Comparison of ENCODE assay signal across 16 cellular contexts in genomic region chr9:92807031-92807756, GRCh38. TPM values are rescaled to one million over a fixed set of nuclear protein-coding genes. Genes with fewer than 3 reads are reported as not detected.
DNase-seq lines count a peak whose midpoint lies in the region; ATAC-seq and TF ChIP-seq lines count a peak whose summit lies in the region.
"Had no signal": no experiment of that assay in that cellular context is flagged by ENCODE, and none has a peak within 500 bp of the region (broad histone marks: within the 10 kb centered on the region; RNA-seq: fewer than 3 reads in every experiment).

No MANE protein-coding gene starts in this region.

- peaks cover 1% of the 10 kb centered on the region; the same call in 1 of the 2 replicates for H3K4me1 ChIP-seq in IMR-90 (ENCODE audit: control insufficient read depth, insufficient read depth, low read length)
- peaks cover 28% of the 10 kb centered on the region for H3K4me1 ChIP-seq in effector memory CD4-positive, alpha-beta T cell (ENCODE audit: control insufficient read depth, insufficient read depth, low read length, poor library complexity, severe bottlenecking)
- H3K4me1 ChIP-seq in suprapubic skin = peaks cover 32% of the 10 kb centered on the region

- no peak for ATAC-seq in activated naive CD8-positive, alpha-beta T cell treated with anti-CD3 and anti-CD28 coated beads, Interleukin-2, amount 10 ng/mL, durations not matched to agents 7 days and 5 days (ENCODE audit: low read depth)
- ATAC-seq in IMR-90 (ENCODE audit: low read depth) = no peak

- H3K4me3 ChIP-seq in IMR-90 (ENCODE audit: insufficient read depth, low read depth, low read length) = no peak overlapping the region
- H3K4me3 ChIP-seq in effector memory CD4-positive, alpha-beta T cell (ENCODE audit: insufficient read depth, low read depth, low read length, poor library complexity, severe bottlenecking) = peak overlapping the region; percentile 69
- peak overlapping the region; percentile 40 for H3K4me3 ChIP-seq in suprapubic skin

- H4K8ac ChIP-seq in IMR-90 (ENCODE audit: low read depth in 2 of 2, low read length in 2 of 2) = no peak overlapping the region

- TF ChIP-seq POLR2A in IMR-90 (IDR thresholded peaks at IDR 0.05; ENCODE audit: low read depth, low read length) (no peak), suprapubic skin (IDR thresholded peaks at IDR 0.05) (no peak)

- no peak overlapping the region for H3K4ac ChIP-seq in IMR-90 (ENCODE audit: low read depth, low read length)

- H3K56ac ChIP-seq in IMR-90 (ENCODE audit: extremely low read depth, insufficient read depth, low read length) = no peak overlapping the region

- H3K79me1 ChIP-seq in IMR-90 (ENCODE audit: low read depth in 1 of 2, low read length in 2 of 2) = no peaks in the 10 kb centered on the region

- POLR2A ChIA-PET in activated naive CD8-positive, alpha-beta T cell treated with anti-CD3 and anti-CD28 coated beads, Interleukin-2, amount 10 ng/mL, durations not matched to agents 7 days and 5 days (lab: Charles Lee) = no interaction called here
- POLR2A ChIA-PET in IMR-90 (lab: Charles Lee; ENCODE audit: unreplicated experiment) = no interaction called here

- H3K4me3 Mint-ChIP-seq in activated naive CD8-positive, alpha-beta T cell treated with anti-CD3 and anti-CD28 coated beads, Interleukin-2, amount 10 ng/mL, durations not matched to agents 7 days and 5 days = peak overlapping the region; percentile 46
- no peak overlapping the region for H3K4me3 Mint-ChIP-seq in activated naive CD8-positive, alpha-beta T cell treated with anti-CD3 and anti-CD28 coated beads for 36 hours
- H3K4me3 Mint-ChIP-seq in type B pancreatic cell = no peak overlapping the region
- H3K4me3 Mint-ChIP-seq: T-helper 1 cell treated with Interleukin-12 subunit alpha and Interleukin-12 subunit beta and Interleukin-4 antibody, amounts not matched to agents 30 μg/mL and 1 μg/mL, for 36 hours had no signal

- no peak overlapping the region for H2BK5ac ChIP-seq in IMR-90 (ENCODE audit: low read depth, low read length, poor library complexity, severe bottlenecking)

- H3K9me3 Mint-ChIP-seq in activated naive CD8-positive, alpha-beta T cell treated with anti-CD3 and anti-CD28 coated beads, Interleukin-2, amount 10 ng/mL, durations not matched to agents 7 days and 5 days = no peaks in the 10 kb centered on the region
- H3K9me3 Mint-ChIP-seq in activated naive CD8-positive, alpha-beta T cell treated with anti-CD3 and anti-CD28 coated beads for 36 hours = no peaks in the 10 kb centered on the region
- H3K9me3 Mint-ChIP-seq in type B pancreatic cell = no peaks in the 10 kb centered on the region
- H3K9me3 Mint-ChIP-seq: activated T-helper 2 cell treated with anti-CD3 and anti-CD28 coated beads, Interferon-gamma antibody, Interleukin-2, Interleukin-4, amounts not matched to agents 10 μg/mL and 5 μg/mL and 100 μg/mL, durations not matched to agents 14 hours and 24 hours and 36 hours; T-helper 1 cell treated with Interleukin-12 subunit alpha and Interleukin-12 subunit beta and Interleukin-4 antibody, amounts not matched to agents 30 μg/mL and 1 μg/mL, for 36 hours had no signal

- no peak overlapping the region for H3K23ac ChIP-seq in IMR-90 (ENCODE audit: low read depth, low read length)

- no TSS peak for BruUV-seq in IMR-90 (replicated peaks; lab: Mats Ljungman, UMichigan)

- H3K9me1 ChIP-seq in IMR-90 (ENCODE audit: insufficient read depth, low read length) = 0 out of 2 replicates have a peak, but pooled peaks cover 10% of the 10 kb centered on the region

- H3K27ac ChIP-seq in IMR-90 (ENCODE audit: insufficient read depth, low read length) (no peak overlapping the region), suprapubic skin (no peak overlapping the region)
- no peak overlapping the region for H3K27ac ChIP-seq in effector memory CD4-positive, alpha-beta T cell (ENCODE audit: insufficient read depth, low read length, poor library complexity, severe bottlenecking)
- H3K27ac ChIP-seq: RWPE1, transverse colon had no signal

- H3K4me2 ChIP-seq in IMR-90 (ENCODE audit: low read depth, low read length) = no peak overlapping the region

- no peak overlapping the region for H3K9ac ChIP-seq in IMR-90 (ENCODE audit: low read depth, low read length)

- H2BK15ac ChIP-seq in IMR-90 (ENCODE audit: low read depth, low read length) = no peak overlapping the region

- in situ Hi-C loops in IMR-90 (cut with MboI; ENCODE audit: low sequenced_read_pairs) = no loop called here

- H3K36me3 ChIP-seq in IMR-90 (ENCODE audit: control insufficient read depth, insufficient read depth, low read length) (no peaks in the 10 kb centered on the region), suprapubic skin (no peaks in the 10 kb centered on the region)
- no peaks in the 10 kb centered on the region for H3K36me3 ChIP-seq in effector memory CD4-positive, alpha-beta T cell (ENCODE audit: control insufficient read depth, insufficient read depth, low read length)
- H3K36me3 ChIP-seq: transverse colon had no signal

- no peak overlapping the region for H4K91ac ChIP-seq in IMR-90 (ENCODE audit: insufficient read depth, low read depth, low read length)

- peaks cover 8% of the 10 kb centered on the region for H3K4me1 Mint-ChIP-seq in activated naive CD8-positive, alpha-beta T cell treated with anti-CD3 and anti-CD28 coated beads, Interleukin-2, amount 10 ng/mL, durations not matched to agents 7 days and 5 days
- H3K4me1 Mint-ChIP-seq in activated naive CD8-positive, alpha-beta T cell treated with anti-CD3 and anti-CD28 coated beads for 36 hours = peaks cover 6% of the 10 kb centered on the region
- peaks cover 4% of the 10 kb centered on the region for H3K4me1 Mint-ChIP-seq in type B pancreatic cell (ENCODE audit: unreplicated experiment)

- no peak for TF ChIP-seq EP300 in suprapubic skin (IDR thresholded peaks at IDR 0.05)

- dilution Hi-C loops in IMR-90 (cut with HindIII; ENCODE audit: low sequenced_read_pairs, unreplicated experiment) = no loop called here

- no peak overlapping the region for H3K27ac Mint-ChIP-seq in activated naive CD8-positive, alpha-beta T cell treated with anti-CD3 and anti-CD28 coated beads, Interleukin-2, amount 10 ng/mL, durations not matched to agents 7 days and 5 days
- no peak overlapping the region for H3K27ac Mint-ChIP-seq in activated naive CD8-positive, alpha-beta T cell treated with anti-CD3 and anti-CD28 coated beads for 36 hours
- no peak overlapping the region for H3K27ac Mint-ChIP-seq in type B pancreatic cell
- H3K27ac Mint-ChIP-seq: activated T-helper 2 cell treated with anti-CD3 and anti-CD28 coated beads, Interferon-gamma antibody, Interleukin-2, Interleukin-4, amounts not matched to agents 10 μg/mL and 5 μg/mL and 100 μg/mL, durations not matched to agents 14 hours and 24 hours and 36 hours; progenitor cell of endocrine pancreas; T-helper 1 cell treated with Interleukin-12 subunit alpha and Interleukin-12 subunit beta and Interleukin-4 antibody, amounts not matched to agents 30 μg/mL and 1 μg/mL, for 36 hours had no signal

- CTCF ChIA-PET in IMR-90 (lab: Yijun Ruan, JAX) = interaction anchor here (0.6 to 1.4 kb wide), 2 partner anchors 16 to 51 kb away, joined by 3 to 4 read pairs; no protein-coding TSS in a partner anchor

- intact Hi-C loops in IMR-90 (cut with micrococcal nuclease) = no loop called here

- no peak overlapping the region for H4K5ac ChIP-seq in IMR-90 (ENCODE audit: low read depth, low read length)

- H3K36me3 Mint-ChIP-seq in activated naive CD8-positive, alpha-beta T cell treated with anti-CD3 and anti-CD28 coated beads, Interleukin-2, amount 10 ng/mL, durations not matched to agents 7 days and 5 days = no peaks in the 10 kb centered on the region
- no peaks in the 10 kb centered on the region for H3K36me3 Mint-ChIP-seq in activated naive CD8-positive, alpha-beta T cell treated with anti-CD3 and anti-CD28 coated beads for 36 hours
- H3K36me3 Mint-ChIP-seq in type B pancreatic cell = no peaks in the 10 kb centered on the region

- no peak overlapping the region for H3K18ac ChIP-seq in IMR-90 (ENCODE audit: low read depth, low read length)

- H4K20me1 ChIP-seq in IMR-90 (ENCODE audit: insufficient read depth, low read length) = no peaks in the 10 kb centered on the region

- TF ChIP-seq CTCF in IMR-90 (conservative IDR thresholded peaks at IDR 0.05; ENCODE audit: low read depth, low read length) = no peak
- no peak for TF ChIP-seq CTCF in suprapubic skin (IDR thresholded peaks at IDR 0.05)
- TF ChIP-seq CTCF in type B pancreatic cell (conservative IDR thresholded peaks at IDR 0.05) = no peak

- WGBS in IMR-90 (ENCODE audit: extremely low coverage in 2 of 2, insufficient read length in 1 of 2), 2 experiments = 8% methylated on average over 28 of the region's 44 CpGs; no CpG with 5 or more reads in 1 of the 2 experiments
- 20% methylated on average over 22 of the region's 44 CpGs for WGBS in suprapubic skin

- no peak overlapping the region for H2BK120ac ChIP-seq in IMR-90 (ENCODE audit: low read depth, low read length)

- no peak for TF ChIP-seq RAD21 in IMR-90 (IDR thresholded peaks at IDR 0.05; ENCODE audit: low read length)

- no peak overlapping the region for H2AK5ac ChIP-seq in IMR-90 (ENCODE audit: low read depth, low read length)

- H3K14ac ChIP-seq in IMR-90 (replicated peaks; ENCODE audit: low read depth, low read length) = no peak overlapping the region

- no peak overlapping the region for H2AK9ac ChIP-seq in IMR-90 (replicated peaks; ENCODE audit: low read depth, low read length, poor library complexity)

- peak overlapping the region; percentile 21 for H2AFZ ChIP-seq in IMR-90 (replicated peaks; ENCODE audit: low read length, poor library complexity)

- peaks cover 47% of the 10 kb centered on the region for H3K27me3 Mint-ChIP-seq in activated naive CD8-positive, alpha-beta T cell treated with anti-CD3 and anti-CD28 coated beads, Interleukin-2, amount 10 ng/mL, durations not matched to agents 7 days and 5 days
- H3K27me3 Mint-ChIP-seq in activated naive CD8-positive, alpha-beta T cell treated with anti-CD3 and anti-CD28 coated beads for 36 hours = peaks cover 47% of the 10 kb centered on the region
- peaks cover 58% of the 10 kb centered on the region for H3K27me3 Mint-ChIP-seq in type B pancreatic cell

- peaks cover 63% of the 10 kb centered on the region for H3K27me3 ChIP-seq in IMR-90 (ENCODE audit: control insufficient read depth, insufficient read depth, low read length)
- H3K27me3 ChIP-seq in effector memory CD4-positive, alpha-beta T cell (replicated peaks; ENCODE audit: control insufficient read depth, insufficient read depth, low read length, poor library complexity, severe bottlenecking) = peaks cover 41% of the 10 kb centered on the region
- H3K27me3 ChIP-seq in suprapubic skin = peaks cover 93% of the 10 kb centered on the region

- DNase-seq in activated naive CD8-positive, alpha-beta T cell treated with anti-CD3 and anti-CD28 coated beads, Interleukin-2, amount 10 ng/mL, durations not matched to agents 7 days and 5 days = no peak
- DNase-seq in activated naive CD8-positive, alpha-beta T cell treated with anti-CD3 and anti-CD28 coated beads for 36 hours = no peak
- DNase-seq in IMR-90 (no peak), suprapubic skin (ENCODE audit: low spot score in 2 of 2) (no peak), putamen (ENCODE audit: low spot score) (no peak), type B pancreatic cell (ENCODE audit: extremely low spot score, unreplicated experiment) (no peak), activated gamma-delta T cell treated with Interleukin-2 at 50 U/mL for 16 hours (no peak)
- DNase-seq in effector memory CD4-positive, alpha-beta T cell = no peak
- DNase-seq: C1 segment of cervical spinal cord, foreskin melanocyte, NCI-H1694 treated with DMSO at 0.1 percent for 48 hours had no signal

- no peaks in the 10 kb centered on the region; the same call in 1 of the 2 replicates for H3K9me3 ChIP-seq in IMR-90 (ENCODE audit: control insufficient read depth, insufficient read depth, low read length)
- H3K9me3 ChIP-seq in effector memory CD4-positive, alpha-beta T cell (ENCODE audit: control insufficient read depth, low read length) = no peaks in the 10 kb centered on the region
- no peaks in the 10 kb centered on the region for H3K9me3 ChIP-seq in suprapubic skin
- H3K9me3 ChIP-seq: transverse colon had no signal

- H2BK20ac ChIP-seq in IMR-90 (ENCODE audit: low read depth, low read length) = no peak overlapping the region

RNA-seq across cellular contexts. Expression of gene BICD2, which starts 42.6 kb away (rescaled TPM):
- total RNA-seq in activated naive CD8-positive, alpha-beta T cell treated with anti-CD3 and anti-CD28 coated beads, Interleukin-2, amount 10 ng/mL, durations not matched to agents 7 days and 5 days = 10 to 100 TPM; 31.1 to 31.5 TPM
- 10 to 100 TPM; 19.2 to 20.5 TPM for total RNA-seq in activated naive CD8-positive, alpha-beta T cell treated with anti-CD3 and anti-CD28 coated beads for 36 hours
- total RNA-seq in IMR-90 (2012; rRNA removed) = 35.7 and 42.2 TPM in 2 replicates
- 21.1 and 21.5 TPM in 2 replicates for polyA plus RNA-seq in IMR-90 (2012; rRNA removed)
- 13.1 and 22.4 TPM in 2 replicates for polyA plus RNA-seq in IMR-90 (2012; cell fraction: cytosol; rRNA removed)
- 13.6 and 16.6 TPM in 2 replicates for polyA plus RNA-seq in IMR-90 (2012; cell fraction: nucleus; rRNA removed; ENCODE audit: low replicate concordance)
- total RNA-seq in suprapubic skin = 100 to 1,000 TPM; 135 to 201 (median 153) TPM
- total RNA-seq in type B pancreatic cell (ENCODE audit: low replicate concordance) = 26.8 and 28.6 TPM in 2 replicates
